30 cellular contexts compared by ENCODE assay signal in genomic region chr2:152061383-152061782, GRCh38. TPM values are rescaled to one million over a fixed set of nuclear protein-coding genes. Genes with fewer than 3 reads are reported as not detected.
A peak's percentile ranks its signal among the peaks of the same experiment; 100 is the strongest.
DNase-seq lines count a peak whose midpoint lies in the region; ATAC-seq, FAIRE-seq and TF ChIP-seq lines count a peak whose summit lies in the region.
"Had no signal": no experiment of that assay in that cellular context is flagged by ENCODE, and none has a peak within 500 bp of the region (broad histone marks: within the 10 kb centered on the region; RNA-seq: fewer than 3 reads in every experiment).

No MANE protein-coding gene starts in this region.

- CTCF ChIA-PET in GM12878 (lab: Yijun Ruan, JAX) = interaction anchor here (0.8 to 2.2 kb wide), 3 partner anchors 12 to 17 kb away, joined by 4 to 7 read pairs (median 4); no protein-coding TSS in a partner anchor
- CTCF ChIA-PET in RWPE1 (lab: Yijun Ruan, JAX) = interaction anchor here (0.6 to 1.0 kb wide), 2 partner anchors 11 to 25 kb away, joined by 3 to 6 read pairs; no protein-coding TSS in a partner anchor

- no peaks in the 10 kb centered on the region for H3K27me3 ChIP-seq in GM12878 (replicated peaks in 1 of 2; ENCODE audit: control insufficient read depth in 2 of 2, insufficient read depth in 2 of 2, low read length in 1 of 2)
- H3K27me3 ChIP-seq: BE2C, BLaER1 had no signal

- no peaks in the 10 kb centered on the region for H3K79me2 ChIP-seq in GM12878 (ENCODE audit: control insufficient read depth, insufficient read depth, low read length)

- H3K4me3 ChIP-seq in GM12878 = no peak overlapping the region
- H3K4me3 ChIP-seq: A549; BLaER1; BLaER1 treated with 17β-estradiol and CSF1 and Interleukin-3, amounts not matched to agents 10 nM and 100 nM had no signal

- BruUV-seq in GM12878 (replicated peaks; lab: Mats Ljungman, UMichigan) = no TSS peak

- in situ Hi-C loops in GM12878 (cut with MboI) = no loop called here

- no peaks in the 10 kb centered on the region for H4K20me1 ChIP-seq in GM12878 (ENCODE audit: control insufficient read depth, insufficient read depth)
- H4K20me1 ChIP-seq: BLaER1 had no signal

- no peak overlapping the region for H2AFZ ChIP-seq in GM12878 (ENCODE audit: control insufficient read depth, low read depth, low read length)

- ATAC-seq in HG02870 (IDR thresholded peaks at IDR 0.05; ENCODE audit: unreplicated experiment) (peak; percentile 32), GM12878 (no peak)
- ATAC-seq: CD8-positive, alpha-beta T cell had no signal

- no peak for TF ChIP-seq POLR2A in GM12878 (IDR thresholded peaks at IDR 0.05; ENCODE audit: low read depth, low read length)

- no peaks in the 10 kb centered on the region for H3K36me3 ChIP-seq in GM12878 (ENCODE audit: control insufficient read depth in 2 of 2, insufficient read depth in 2 of 2, low read length in 1 of 2)
- H3K36me3 ChIP-seq: BE2C, BLaER1 had no signal

- no peak overlapping the region for H3K4me2 ChIP-seq in GM12878 (ENCODE audit: control insufficient read depth, insufficient read depth)
- H3K4me2 ChIP-seq: A549; BLaER1; BLaER1 treated with 17β-estradiol and CSF1 and Interleukin-3, amounts not matched to agents 10 nM and 100 nM had no signal

- TF ChIP-seq CTCF in GM12878 (IDR thresholded peaks at IDR 0.05 in 2 of 3, conservative IDR thresholded peaks at IDR 0.05 in 1 of 3; ENCODE audit: control insufficient read depth in 2 of 3, extremely low read depth in 1 of 3, insufficient read depth in 1 of 3, low read depth in 3 of 3, low read length in 3 of 3) = no peak
- no peak for TF ChIP-seq CTCF in RWPE1 (conservative IDR thresholded peaks at IDR 0.05; ENCODE audit: low read depth)

- SMC1A ChIA-PET in GM12878 (lab: Charles Lee; ENCODE audit: uncharacterized antibody, unreplicated experiment) = interaction anchor here (1.5 to 1.9 kb wide), 2 partner anchors 15 to 34 kb away, joined by 3 to 7 read pairs; no protein-coding TSS in a partner anchor

- no peak for FAIRE-seq in GM12878 (lab: Jason Lieb, UNC)
- FAIRE-seq: A204.1, A549, D721Med had no signal

- intact Hi-C loops in GM12878 (cut with micrococcal nuclease; ENCODE audit: unreplicated experiment) = no loop called here

- 0 out of 2 replicates have a peak, but pooled peaks cover 6% of the 10 kb centered on the region for H3K4me1 ChIP-seq in GM12878 (ENCODE audit: control insufficient read depth, insufficient read depth, low read length)
- H3K4me1 ChIP-seq: BE2C, Caco-2 had no signal

- H3K9ac ChIP-seq in GM12878 (ENCODE audit: control insufficient read depth, insufficient read depth, low read length) = no peak overlapping the region
- H3K9ac ChIP-seq: BLaER1; BLaER1 treated with 17β-estradiol and CSF1 and Interleukin-3, amounts not matched to agents 10 nM and 100 nM had no signal

- RAD21 ChIA-PET in GM12878 (lab: Charles Lee; ENCODE audit: unreplicated experiment) = interaction anchor here (2.0 kb wide), 1 partner anchor 15 kb away, joined by 5 read pairs; no protein-coding TSS in a partner anchor

- H3K9me3 ChIP-seq in GM12878 (replicated peaks; ENCODE audit: control insufficient read depth, insufficient read depth, low read length) = peaks cover 4% of the 10 kb centered on the region; the same call in 2 of the 3 replicates
- H3K9me3 ChIP-seq: BE2C had no signal

- TF ChIP-seq EP300 in GM12878 (IDR thresholded peaks at IDR 0.05; ENCODE audit: borderline replicate concordance in 1 of 2, control insufficient read depth in 1 of 2, low read depth in 2 of 2, low read length in 2 of 2) = no peak

- DNase-seq in GM12878 (ENCODE audit: low read depth, low spot score) = no peak
- DNase-seq in RWPE1 (ENCODE audit: low spot score) = no peak
- no peak for DNase-seq in HUDEP-2 (lab: John Stamatoyannopoulos, UW; ENCODE audit: unreplicated experiment in 76 of 76)
- DNase-seq: 8988T; ACHN; AML-193; BE2C; C1 segment of cervical spinal cord; Caco-2; Calu3; CD4-positive, alpha-beta memory T cell; CD4-positive, alpha-beta T cell; CD4-positive, CD25-positive, alpha-beta regulatory T cell; CD8-positive, alpha-beta memory T cell; CD8-positive, alpha-beta T cell; COR-L47; DMS 273 treated with DMSO at 0.1 percent for 48 hours; DMS153; DMS53; DMS79; DMS79 treated with DMSO at 0.1 percent for 48 hours; DND-41 had no signal

- POLR2A ChIA-PET in GM12878 (lab: Charles Lee) = interaction anchor here (0.6 kb wide), 1 partner anchor 570 kb away, joined by 8 read pairs; no protein-coding TSS in a partner anchor
- POLR2A ChIA-PET in RWPE1 (lab: Yijun Ruan, JAX; ENCODE audit: low non-redundant PET) = no interaction called here

- H3K27ac ChIP-seq in GM12878 (ENCODE audit: control insufficient read depth, insufficient read depth) = no peak overlapping the region
- no peak overlapping the region for H3K27ac ChIP-seq in RWPE1
- H3K27ac ChIP-seq: 22Rv1; A549; BLaER1; BLaER1 treated with 17β-estradiol and CSF1 and Interleukin-3, amounts not matched to agents 10 nM and 100 nM; C4-2B had no signal

- TF ChIP-seq RAD21 in GM12878 (IDR thresholded peaks at IDR 0.05; ENCODE audit: insufficient read depth, low read depth, low read length) = no peak

- WGBS in GM12878 (ENCODE audit: insufficient coverage, insufficient replicate concordance, low lambda C conversion rate, missing lambda C conversion rate) = 75% methylated on average over 1 of the region's 1 CpG

TF ChIP-seq in GM12878, 131 proteins besides CTCF, POLR2A, EP300 and RAD21 (continues in another document):
- TF ChIP-seq NRF1 (conservative IDR thresholded peaks at IDR 0.05; ENCODE audit: low read depth, low read length) (no peak), NFIC (IDR thresholded peaks at IDR 0.05; ENCODE audit: low read depth, low read length) (peak; percentile 71; the same call in 1 of the 2 replicates), HDAC6 (IDR thresholded peaks at IDR 0.05; ENCODE audit: unreplicated experiment) (no peak), PML (IDR thresholded peaks at IDR 0.05; ENCODE audit: low read length) (no peak), CHD1 (IDR thresholded peaks at IDR 0.05; ENCODE audit: low read depth, low read length) (no peak), CREM (IDR thresholded peaks at IDR 0.05; ENCODE audit: low read depth) (peak; percentile 14; the same call in 1 of the 2 replicates), RFX5 (IDR thresholded peaks at IDR 0.05; ENCODE audit: low read depth, low read length) (no peak), CHD4 (IDR thresholded peaks at IDR 0.05) (no peak), CBX3 (IDR thresholded peaks at IDR 0.05; ENCODE audit: borderline replicate concordance, low read depth) (no peak), RCOR1 (conservative IDR thresholded peaks at IDR 0.05; ENCODE audit: low read depth, low read length) (no peak), MEF2A (IDR thresholded peaks at IDR 0.05; ENCODE audit: insufficient read depth, low read depth, low read length) (0 out of 2 replicates have a peak, but pooled peaks have one; percentile 30)
- TF ChIP-seq, protein P1, sequence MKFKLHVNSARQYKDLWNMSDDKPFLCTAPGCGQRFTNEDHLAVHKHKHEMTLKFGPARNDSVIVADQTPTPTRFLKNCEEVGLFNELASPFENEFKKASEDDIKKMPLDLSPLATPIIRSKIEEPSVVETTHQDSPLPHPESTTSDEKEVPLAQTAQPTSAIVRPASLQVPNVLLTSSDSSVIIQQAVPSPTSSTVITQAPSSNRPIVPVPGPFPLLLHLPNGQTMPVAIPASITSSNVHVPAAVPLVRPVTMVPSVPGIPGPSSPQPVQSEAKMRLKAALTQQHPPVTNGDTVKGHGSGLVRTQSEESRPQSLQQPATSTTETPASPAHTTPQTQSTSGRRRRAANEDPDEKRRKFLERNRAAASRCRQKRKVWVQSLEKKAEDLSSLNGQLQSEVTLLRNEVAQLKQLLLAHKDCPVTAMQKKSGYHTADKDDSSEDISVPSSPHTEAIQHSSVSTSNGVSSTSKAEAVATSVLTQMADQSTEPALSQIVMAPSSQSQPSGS (IDR thresholded peaks at IDR 0.05; ENCODE audit: low read length) = no peak
- TF ChIP-seq, protein P2, sequence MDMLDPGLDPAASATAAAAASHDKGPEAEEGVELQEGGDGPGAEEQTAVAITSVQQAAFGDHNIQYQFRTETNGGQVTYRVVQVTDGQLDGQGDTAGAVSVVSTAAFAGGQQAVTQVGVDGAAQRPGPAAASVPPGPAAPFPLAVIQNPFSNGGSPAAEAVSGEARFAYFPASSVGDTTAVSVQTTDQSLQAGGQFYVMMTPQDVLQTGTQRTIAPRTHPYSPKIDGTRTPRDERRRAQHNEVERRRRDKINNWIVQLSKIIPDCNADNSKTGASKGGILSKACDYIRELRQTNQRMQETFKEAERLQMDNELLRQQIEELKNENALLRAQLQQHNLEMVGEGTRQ (IDR thresholded peaks at IDR 0.05; ENCODE audit: borderline replicate concordance, low read depth, low read length) = no peak
- TF ChIP-seq, protein P3, sequence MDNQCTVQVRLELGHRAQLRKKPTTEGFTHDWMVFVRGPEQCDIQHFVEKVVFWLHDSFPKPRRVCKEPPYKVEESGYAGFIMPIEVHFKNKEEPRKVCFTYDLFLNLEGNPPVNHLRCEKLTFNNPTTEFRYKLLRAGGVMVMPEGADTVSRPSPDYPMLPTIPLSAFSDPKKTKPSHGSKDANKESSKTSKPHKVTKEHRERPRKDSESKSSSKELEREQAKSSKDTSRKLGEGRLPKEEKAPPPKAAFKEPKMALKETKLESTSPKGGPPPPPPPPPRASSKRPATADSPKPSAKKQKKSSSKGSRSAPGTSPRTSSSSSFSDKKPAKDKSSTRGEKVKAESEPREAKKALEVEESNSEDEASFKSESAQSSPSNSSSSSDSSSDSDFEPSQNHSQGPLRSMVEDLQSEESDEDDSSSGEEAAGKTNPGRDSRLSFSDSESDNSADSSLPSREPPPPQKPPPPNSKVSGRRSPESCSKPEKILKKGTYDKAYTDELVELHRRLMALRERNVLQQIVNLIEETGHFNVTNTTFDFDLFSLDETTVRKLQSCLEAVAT (IDR thresholded peaks at IDR 0.05) = no peak

RNA-seq across cellular contexts. Expression of gene CACNB4, which starts 37.5 kb away (rescaled TPM):
- total RNA-seq in GM12878 (2013; cell fraction: nucleolus; rRNA removed) = 12.4 and 13.5 TPM in 2 replicates
- total RNA-seq in GM12878 (2014; rRNA removed) = 13.1 and 17.7 TPM in 2 replicates
- 21.6 and 22.7 TPM in 2 replicates for total RNA-seq in GM12878 (2014; rRNA removed; fragmentation: Illumina TruSeq; extraction: Trizol)
- 18.2 and 19.4 TPM in 2 replicates for total RNA-seq in GM12878 (2021)
- 5.9 TPM for polyA plus RNA-seq in GM12878 (2011; ENCODE audit: low read depth)
- polyA plus RNA-seq in GM12878 (2011; rRNA removed) = 2.0 and 3.2 TPM in 2 replicates
- polyA plus RNA-seq in GM12878 (2011; cell fraction: cytosol; rRNA removed) = 0.59 and 0.82 TPM in 2 replicates
- polyA plus RNA-seq in GM12878 (2011; cell fraction: nucleus; rRNA removed) = 3.8 and 5.1 TPM in 2 replicates
- polyA plus RNA-seq in GM12878 (2012) = 6.5 and 8.3 TPM in 2 replicates
- 18.3 and 20.6 TPM in 2 replicates for polyA plus RNA-seq in GM12878 (2014; fragmentation: Illumina TruSeq; extraction: Trizol)
- 1 to 10 TPM; 2.8 to 4.9 TPM for polyA plus RNA-seq in GM12878 (2014; fragmentation: Nextera tagmentation; extraction: Ambion mirVana)
- 7.7 and 8.4 TPM in 2 replicates for polyA plus RNA-seq in GM12878 (2014; rRNA removed)
- polyA plus RNA-seq in GM12878 (2016; fragmentation: Nextera tagmentation; extraction: Ambion mirVana) = 10 to 100 TPM in 1 of 2 experiments, 1 to 10 TPM in 1; 7.5 to 10.1 TPM
- polyA minus RNA-seq in GM12878 (2011; rRNA and poly(A)+ RNA removed) = 4.4 and 7.1 TPM in 2 replicates
- polyA minus RNA-seq in GM12878 (2011; cell fraction: cytosol; rRNA and poly(A)+ RNA removed) = 0.52 and 1.5 TPM in 2 replicates
- 5.9 and 9.2 TPM in 2 replicates for polyA minus RNA-seq in GM12878 (2011; cell fraction: nucleus; rRNA and poly(A)+ RNA removed)
- polyA plus RNA-seq: CD4-positive, alpha-beta memory T cell; CD4-positive, CD25-positive, alpha-beta regulatory T cell; CD8-positive, alpha-beta memory T cell had no signal
